In genomic region chr7:143289421-143289820, GRCh38 we compare ENCODE assay signal across 8 cellular contexts. TPM values are rescaled to one million over a fixed set of nuclear protein-coding genes. Genes with fewer than 3 reads are reported as not detected.
A peak's percentile ranks its signal among the peaks of the same experiment; 100 is the strongest.
DNase-seq lines count a peak whose midpoint lies in the region; ATAC-seq and TF ChIP-seq lines count a peak whose summit lies in the region.

No MANE protein-coding gene starts in this region.

- H3K9me3 Mint-ChIP-seq in WTC11 = peaks cover 14% of the 10 kb centered on the region

- H3K27ac Mint-ChIP-seq in WTC11 = no peak overlapping the region

- no peak for TF ChIP-seq POLR2A in transverse colon (IDR thresholded peaks at IDR 0.05)

- 10 to 11% methylated on average over 5 to 6 of the region's 6 CpGs for WGBS in transverse colon (ENCODE audit: low coverage in 1 of 2), 2 donors

- no peak for DNase-seq in cardiac muscle cell (ENCODE audit: low read depth in 1 of 2, low spot score in 1 of 2)
- no peak for DNase-seq in Right ventricle myocardium superior
- no peak for DNase-seq in WTC11 (ENCODE audit: low spot score)
- no peak for DNase-seq in transverse colon
- no peak for DNase-seq in mucosa of descending colon

- H3K9me3 ChIP-seq in cardiac muscle cell (ENCODE audit: low read depth) = no peaks in the 10 kb centered on the region
- H3K9me3 ChIP-seq in iPS-18c (ENCODE audit: control insufficient read depth, insufficient read depth, low read length) = peaks cover 6% of the 10 kb centered on the region
- H3K9me3 ChIP-seq in transverse colon = no peaks in the 10 kb centered on the region
- H3K9me3 ChIP-seq in mucosa of descending colon = no peaks in the 10 kb centered on the region

- H3K4me1 Mint-ChIP-seq in WTC11 = peaks cover 30% of the 10 kb centered on the region

- H3K27me3 ChIP-seq in cardiac muscle cell = no peaks in the 10 kb centered on the region
- no peaks in the 10 kb centered on the region for H3K27me3 ChIP-seq in transverse colon

- H3K4me3 Mint-ChIP-seq in WTC11 = peak overlapping the region; percentile 98

- TF ChIP-seq CTCF in cardiac muscle cell (IDR thresholded peaks at IDR 0.05; ENCODE audit: low read depth, low read length) = no peak
- TF ChIP-seq CTCF in WTC11 (IDR thresholded peaks at IDR 0.05) = no peak
- TF ChIP-seq CTCF in transverse colon (IDR thresholded peaks at IDR 0.05) = no peak
- TF ChIP-seq CTCF in mucosa of descending colon (IDR thresholded peaks at IDR 0.05) = no peak

- in situ Hi-C loops in transverse colon (cut with MboI; ENCODE audit: low pct_ligation_motif_present in 1 of 4, low pct_unique_long_range_greater_than_20kb in 1 of 4, low sequenced_read_pairs in 3 of 4) = no loop called here

- POLR2A ChIA-PET in WTC11 (lab: Charles Lee) = no interaction called here

- H3K27me3 Mint-ChIP-seq in WTC11 (ENCODE audit: low read depth) = peaks cover 38% of the 10 kb centered on the region

- H3K36me3 Mint-ChIP-seq in WTC11 = peaks cover 48% of the 10 kb centered on the region

- H3K36me3 ChIP-seq in cardiac muscle cell (peaks cover 21% of the 10 kb centered on the region), transverse colon (peaks cover 0 to 27% (median 15%) of the 10 kb centered on the region in 4 donors), mucosa of descending colon (ENCODE audit: low read depth) (no peaks in the 10 kb centered on the region)

- H3K4me1 ChIP-seq in cardiac muscle cell (ENCODE audit: low read depth) (peaks cover 3% of the 10 kb centered on the region), transverse colon (peaks cover 9 to 56% (median 33%) of the 10 kb centered on the region in 4 donors), mucosa of descending colon (ENCODE audit: low read depth) (peaks cover 35% of the 10 kb centered on the region)

- intact Hi-C loops in Right ventricle myocardium superior (cut with DNase I) = loop anchor here (10.0 kb wide), 1 partner anchor 95 kb away; the partner anchor contains the start of gene ZYX
- intact Hi-C loops in transverse colon (cut with DNase I; ENCODE audit: low total_unique reads) = no loop called here
- intact Hi-C loops in mucosa of descending colon (cut with DNase I, micrococcal nuclease) = no loop called here

- no peak for TF ChIP-seq EP300 in transverse colon (IDR thresholded peaks at IDR 0.05; ENCODE audit: low read depth)

- peak overlapping the region; percentile 83 for H3K4me3 ChIP-seq in cardiac muscle cell
- H3K4me3 ChIP-seq in iPS-18c (ENCODE audit: insufficient read depth, low read depth, low read length) = peak overlapping the region; percentile 95
- H3K4me3 ChIP-seq in transverse colon = peak overlapping the region in 3 of 4 donors; percentile 73 to 97 (median 90)
- H3K4me3 ChIP-seq in mucosa of descending colon = no peak overlapping the region

- CTCF ChIA-PET in WTC11 (lab: Charles Lee) = no interaction called here

- no peak overlapping the region for H3K27ac ChIP-seq in cardiac muscle cell
- peak overlapping the region; percentile 92 to 98 (median 94) for H3K27ac ChIP-seq in transverse colon

- ATAC-seq in Right ventricle myocardium superior (ENCODE audit: poor library complexity) (no peak), WTC11 (no peak), HG02588 (IDR thresholded peaks at IDR 0.05; ENCODE audit: unreplicated experiment) (no peak), HG03439 (IDR thresholded peaks at IDR 0.05; ENCODE audit: unreplicated experiment) (no peak), mucosa of descending colon (no peak)

TF ChIP-seq in WTC11, 78 proteins besides CTCF, POLR2A, EP300 and RAD21:
- TF ChIP-seq NR3C1 (CRISPR knock-in tag; conservative IDR thresholded peaks at IDR 0.05; ENCODE audit: low read depth) (no peak), PREB (CRISPR knock-in tag; IDR thresholded peaks at IDR 0.05; ENCODE audit: borderline replicate concordance) (no peak), NR1H2 (CRISPR knock-in tag; IDR thresholded peaks at IDR 0.05) (no peak), ATF2 (CRISPR knock-in tag; IDR thresholded peaks at IDR 0.05; ENCODE audit: borderline replicate concordance, low read depth) (no peak), ZNF416 (CRISPR knock-in tag; IDR thresholded peaks at IDR 0.05) (no peak), ZNF396 (CRISPR knock-in tag; IDR thresholded peaks at IDR 0.05; ENCODE audit: borderline replicate concordance) (no peak), E2F4 (CRISPR knock-in tag; IDR thresholded peaks at IDR 0.05; ENCODE audit: borderline replicate concordance, low read depth) (no peak), ETV6 (CRISPR knock-in tag; IDR thresholded peaks at IDR 0.05) (no peak), E2F1 (CRISPR knock-in tag; IDR thresholded peaks at IDR 0.05) (no peak), ESRRA (CRISPR knock-in tag; IDR thresholded peaks at IDR 0.05; ENCODE audit: borderline replicate concordance) (no peak), ELF4 (CRISPR knock-in tag; IDR thresholded peaks at IDR 0.05; ENCODE audit: low read depth) (no peak)

RNA-seq across cellular contexts. Expression of gene CASP2, which starts 1.3 kb away (rescaled TPM):
- total RNA-seq in cardiac muscle cell (8.6 and 11.1 TPM in 2 replicates), Right ventricle myocardium superior (11.1 TPM), WTC11 (2021) (35.1 to 35.5 TPM (median 35.4 TPM) in 3 replicates), transverse colon (10 to 100 TPM; 13.5 to 38.9 (median 17.6) TPM), mucosa of descending colon (10 to 100 TPM; 26.1 to 39.5 (median 33.4) TPM)
- 6.9 and 8.9 TPM in 2 replicates for polyA plus RNA-seq in cardiac muscle cell

RNA-seq across cellular contexts. Expression of gene TMEM139, which starts 4.7 kb away (rescaled TPM):
- total RNA-seq in cardiac muscle cell (0.11 and 0.69 TPM in 2 replicates), Right ventricle myocardium superior (16.1 TPM), WTC11 (2021) (1.5 to 2.0 TPM (median 1.9 TPM) in 3 replicates), transverse colon (100 to 1,000 TPM in 1 of 4 donors, 10 to 100 TPM in 3; 46.4 to 127 (median 52.2) TPM), mucosa of descending colon (10 to 100 TPM; 16.2 to 49.4 (median 46.6) TPM)
- 2.0 and 3.0 TPM in 2 replicates for polyA plus RNA-seq in cardiac muscle cell

RNA-seq across cellular contexts. Expression of gene GSTK1, which starts 26.2 kb away (rescaled TPM):
- total RNA-seq in cardiac muscle cell (218 and 221 TPM in 2 replicates), Right ventricle myocardium superior (276 TPM), WTC11 (2021) (30.1 to 40.1 TPM (median 37.7 TPM) in 3 replicates), transverse colon (100 to 1,000 TPM; 333 to 472 (median 376) TPM), mucosa of descending colon (100 to 1,000 TPM; 193 to 363 (median 355) TPM)
- polyA plus RNA-seq in cardiac muscle cell = 230 and 248 TPM in 2 replicates

RNA-seq across cellular contexts. Expression of gene CLCN1, which starts 26.5 kb away (rescaled TPM):
- total RNA-seq in cardiac muscle cell = 0.11 TPM in 1 of 2 replicates, not detected in the other
- 0.09 TPM in 1 of 2 replicates, not detected in the other for polyA plus RNA-seq in cardiac muscle cell
- 0.08 TPM for total RNA-seq in Right ventricle myocardium superior
- 0.23 to 0.46 TPM (median 0.28 TPM) in 3 replicates for total RNA-seq in WTC11 (2021)
- not detected for total RNA-seq in transverse colon
- total RNA-seq in mucosa of descending colon = not detected
